ENCODE assay signal across 13 cellular contexts in genomic region chr7:151637781-151638261, GRCh38.
DNase-seq lines count a peak whose midpoint lies in the region; ATAC-seq and TF ChIP-seq lines count a peak whose summit lies in the region.
"Had no signal": no experiment of that assay in that cellular context is flagged by ENCODE, and none has a peak within 500 bp of the region (broad histone marks: within the 10 kb centered on the region; RNA-seq: fewer than 3 reads in every experiment).

No MANE protein-coding gene starts in this region.

- H3K79me2 ChIP-seq in trophoblast cell (ENCODE audit: control insufficient read depth, insufficient read depth, low read length, poor library complexity) = peaks cover 1% of the 10 kb centered on the region

- peaks cover 2% of the 10 kb centered on the region for H3K79me1 ChIP-seq in trophoblast cell (ENCODE audit: low read length)

- CTCF ChIA-PET in Caco-2 (lab: Charles Lee) = no interaction called here

- H4K91ac ChIP-seq in trophoblast cell (ENCODE audit: low read depth, low read length) = no peak overlapping the region

- H3K9ac ChIP-seq in BLaER1 treated with 17β-estradiol and CSF1 and Interleukin-3, amounts not matched to agents 10 nM and 100 nM = no peak overlapping the region
- H3K9ac ChIP-seq in adipocyte (ENCODE audit: low read length) (no peak overlapping the region), trophoblast cell (ENCODE audit: low read length) (no peak overlapping the region)

- no peak overlapping the region for H4K8ac ChIP-seq in trophoblast cell (ENCODE audit: low read depth, low read length)

- H4K12ac ChIP-seq in trophoblast cell (ENCODE audit: low read depth, low read length) = no peak overlapping the region

- peak overlapping the region; percentile 38 to 66 (median 56) for H3K4me2 ChIP-seq in BLaER1 treated with 17β-estradiol and CSF1 and Interleukin-3, amounts not matched to agents 10 nM and 100 nM
- H3K4me2 ChIP-seq in trophoblast cell (ENCODE audit: low read length) = no peak overlapping the region

- peaks cover 1% of the 10 kb centered on the region for H3K36me3 Mint-ChIP-seq in Caco-2 (ENCODE audit: insufficient read depth, unreplicated experiment)

- peaks cover 0 to 15% (median 0%) of the 10 kb centered on the region in 11 experiments; a peak in 6 of 22 replicates for H3K9me3 ChIP-seq in BLaER1 treated with 17β-estradiol and CSF1 and Interleukin-3, amounts not matched to agents 10 nM and 100 nM (replicated peaks in 1 of 11)
- H3K9me3 ChIP-seq in adipocyte (ENCODE audit: control insufficient read depth, low read length) = no peaks in the 10 kb centered on the region
- H3K9me3 ChIP-seq in heart left ventricle = peaks cover 0 to 11% (median 0%) of the 10 kb centered on the region in 12 donors
- H3K9me3 ChIP-seq in trophoblast cell (ENCODE audit: insufficient read depth, low read depth, low read length) = no peaks in the 10 kb centered on the region
- H3K9me3 ChIP-seq in Caco-2 = no peaks in the 10 kb centered on the region; the same call in 1 of the 2 replicates
- H3K9me3 ChIP-seq: colonic mucosa had no signal

- no peak overlapping the region for H3K23ac ChIP-seq in trophoblast cell (ENCODE audit: low read length)

- no peaks in the 10 kb centered on the region for H3K36me3 ChIP-seq in BLaER1 treated with 17β-estradiol and CSF1 and Interleukin-3, amounts not matched to agents 10 nM and 100 nM
- H3K36me3 ChIP-seq in adipocyte (ENCODE audit: control insufficient read depth, insufficient read depth, low read length, severe bottlenecking) = no peaks in the 10 kb centered on the region
- H3K36me3 ChIP-seq in heart left ventricle = no peaks in the 10 kb centered on the region
- no peaks in the 10 kb centered on the region for H3K36me3 ChIP-seq in trophoblast cell (ENCODE audit: control insufficient read depth in 1 of 2, insufficient read depth in 2 of 2, low read length in 2 of 2)
- no peaks in the 10 kb centered on the region for H3K36me3 ChIP-seq in Caco-2 (ENCODE audit: control insufficient read depth, insufficient read depth, low read length)
- H3K36me3 ChIP-seq: colonic mucosa had no signal

- H3K4me1 ChIP-seq in BLaER1 treated with 17β-estradiol and CSF1 and Interleukin-3, amounts not matched to agents 10 nM and 100 nM = peaks cover 6 to 23% (median 15%) of the 10 kb centered on the region in 10 experiments; a peak in 19 of 20 replicates
- H3K4me1 ChIP-seq in adipocyte (ENCODE audit: control insufficient read depth, insufficient read depth, low read length) (peaks cover 15% of the 10 kb centered on the region), heart left ventricle (peaks cover 0 to 20% (median 7%) of the 10 kb centered on the region in 12 donors), trophoblast cell (ENCODE audit: control insufficient read depth in 1 of 2, insufficient read depth in 2 of 2, low read length in 2 of 2) (peaks cover 0 to 2% of the 10 kb centered on the region in 2 experiments), Caco-2 (no peaks in the 10 kb centered on the region)
- H3K4me1 ChIP-seq: colonic mucosa had no signal

- TF ChIP-seq POLR2A in heart left ventricle (IDR thresholded peaks at IDR 0.05) = no peak

- ATAC-seq in heart left ventricle (peak; percentile 80 to 89 (median 86)), HG02642 (IDR thresholded peaks at IDR 0.05; ENCODE audit: poor library complexity, unreplicated experiment) (no peak)
- ATAC-seq: esophagus mucosa had no signal

- no peaks in the 10 kb centered on the region for H3K4me1 Mint-ChIP-seq in Caco-2 (ENCODE audit: low read depth, unreplicated experiment)

- DNase-seq in adipocyte (ENCODE audit: low read depth) (peak; percentile 48), heart left ventricle (peak in 4 of 5 donors; percentile 56 to 63 (median 58)), trophoblast cell (no peak), Caco-2 (no peak), C1 segment of cervical spinal cord (lab: John Stamatoyannopoulos, UW) (no peak)
- no peak for DNase-seq in stimulated activated CD8-positive, alpha-beta memory T cell treated with anti-CD3 and anti-CD28 coated beads, Interleukin-4, amount 100 ng/mL, for 48 hours
- DNase-seq: activated CD4-positive, CD25-positive, alpha-beta regulatory T cell; activated naive CD4-positive, alpha-beta T cell treated with anti-CD3 and anti-CD28 coated beads, Interleukin-2, amount 10 ng/mL, durations not matched to agents 7 days and 5 days; colonic mucosa; DMS79 treated with DMSO at 0.1 percent for 48 hours had no signal

- no peak overlapping the region for H2AK5ac ChIP-seq in trophoblast cell (ENCODE audit: low read length)

- H3K27me3 ChIP-seq in BLaER1 treated with 17β-estradiol and CSF1 and Interleukin-3, amounts not matched to agents 10 nM and 100 nM = no peaks in the 10 kb centered on the region
- H3K27me3 ChIP-seq in adipocyte (replicated peaks; ENCODE audit: control insufficient read depth, insufficient read depth, low read length) (no peaks in the 10 kb centered on the region), heart left ventricle (no peaks in the 10 kb centered on the region), trophoblast cell (ENCODE audit: insufficient read depth, low read length) (no peaks in the 10 kb centered on the region), Caco-2 (replicated peaks; ENCODE audit: control insufficient read depth, insufficient read depth, low read length) (no peaks in the 10 kb centered on the region)
- H3K27me3 ChIP-seq: colonic mucosa had no signal

- H2AFZ ChIP-seq in trophoblast cell (ENCODE audit: insufficient read depth, low read length, poor library complexity) = no peak overlapping the region

- no peak for TF ChIP-seq CTCF in heart left ventricle (IDR thresholded peaks at IDR 0.05)
- TF ChIP-seq CTCF in Caco-2 (IDR thresholded peaks at IDR 0.05; ENCODE audit: insufficient read depth in 1 of 2, low read depth in 1 of 2, low read length in 1 of 2, severe bottlenecking in 1 of 2, unreplicated experiment in 1 of 2) = no peak

- intact Hi-C loops in heart left ventricle (cut with DNase I) = loop anchor here in 3 of 10 donors (10.0 kb wide), 3 partner anchors 57 to 67 kb away; no protein-coding TSS in a partner anchor
- intact Hi-C loops in Caco-2 (cut with micrococcal nuclease; ENCODE audit: unreplicated experiment) = no loop called here

- peak overlapping the region; percentile 8 for H2BK12ac ChIP-seq in trophoblast cell (ENCODE audit: low read length)

- peak overlapping the region; percentile 20 for H3K14ac ChIP-seq in trophoblast cell (ENCODE audit: low read length)

- H4K20me1 ChIP-seq in BLaER1 treated with 17β-estradiol and CSF1 and Interleukin-3, amounts not matched to agents 10 nM and 100 nM = no peaks in the 10 kb centered on the region; a peak in 1 of 22 replicates

- H3K27ac ChIP-seq in BLaER1 treated with 17β-estradiol and CSF1 and Interleukin-3, amounts not matched to agents 10 nM and 100 nM = no peak overlapping the region
- peak overlapping the region; percentile 35 to 92 (median 74) for H3K27ac ChIP-seq in heart left ventricle
- no peak overlapping the region for H3K27ac ChIP-seq in trophoblast cell (ENCODE audit: low read depth, low read length)
- H3K27ac ChIP-seq: colonic mucosa had no signal

- peaks cover 8% of the 10 kb centered on the region for H3K9me3 Mint-ChIP-seq in Caco-2 (ENCODE audit: unreplicated experiment)

- H3K4me3 ChIP-seq in BLaER1 treated with 17β-estradiol and CSF1 and Interleukin-3, amounts not matched to agents 10 nM and 100 nM = no peak overlapping the region
- H3K4me3 ChIP-seq in adipocyte (ENCODE audit: low read length) (no peak overlapping the region), heart left ventricle (peak overlapping the region in 2 of 12 donors; percentile 10 to 13), trophoblast cell (ENCODE audit: low read depth, low read length) (no peak overlapping the region), Caco-2 (ENCODE audit: low read depth, low read length) (no peak overlapping the region)
- H3K4me3 ChIP-seq: colonic mucosa had no signal

- H2BK5ac ChIP-seq in trophoblast cell (ENCODE audit: low read depth, low read length, poor library complexity) = no peak overlapping the region

- 22 to 28% (median 23%) methylated on average over 9 of the region's 9 CpGs for WGBS in heart left ventricle, 4 donors
- WGBS in trophoblast cell (ENCODE audit: extremely low coverage, insufficient coverage, insufficient read length) = no CpG with 5 or more reads among the region's 9 CpGs

- H3K27me3 Mint-ChIP-seq in Caco-2 (ENCODE audit: insufficient read depth, unreplicated experiment) = no peaks in the 10 kb centered on the region

- H3K4ac ChIP-seq in trophoblast cell (ENCODE audit: low read depth, low read length) = no peak overlapping the region

- BruUV-seq in Caco-2 (replicated peaks; lab: Mats Ljungman, UMichigan) = no TSS peak

- peak overlapping the region; percentile 41 for H2BK120ac ChIP-seq in trophoblast cell (ENCODE audit: insufficient read depth, low read length, poor library complexity)

- no peak overlapping the region for H3K18ac ChIP-seq in trophoblast cell (ENCODE audit: low read length)

- no peak overlapping the region for H3K27ac Mint-ChIP-seq in Caco-2 (ENCODE audit: unreplicated experiment)
- H3K27ac Mint-ChIP-seq: activated naive CD4-positive, alpha-beta T cell treated with anti-CD3 and anti-CD28 coated beads, Interleukin-2, amount 10 ng/mL, durations not matched to agents 7 days and 5 days had no signal

- POLR2A ChIA-PET in Caco-2 (lab: Charles Lee) = no interaction called here

- H3K4me3 Mint-ChIP-seq in Caco-2 (ENCODE audit: unreplicated experiment) = no peak overlapping the region
- H3K4me3 Mint-ChIP-seq: activated naive CD4-positive, alpha-beta T cell treated with anti-CD3 and anti-CD28 coated beads, Interleukin-2, amount 10 ng/mL, durations not matched to agents 7 days and 5 days had no signal

Comparison
In these comparisons a context has a peak if more than half of its experiments do, and no peak if none do; other contexts are left out.
1. H3K27ac ChIP-seq: peak in heart left ventricle (12 of 12); none in BLaER1 treated with 17β-estradiol and CSF1 and Interleukin-3, amounts not matched to agents 10 nM and 100 nM (0 of 11) and trophoblast cell (single experiment).
2. DNase-seq: peak in adipocyte (single experiment) and heart left ventricle (4 of 5); none in trophoblast cell (0 of 2), stimulated activated CD8-positive, alpha-beta memory T cell treated with anti-CD3 and anti-CD28 coated beads, Interleukin-4, amount 100 ng/mL, for 48 hours (single experiment), Caco-2 (0 of 2) and C1 segment of cervical spinal cord (0 of 14).